ENCODE assay signal across 15 cellular contexts in genomic region chr16:48971571-48972071, GRCh38.
DNase-seq lines count a peak whose midpoint lies in the region; ATAC-seq, FAIRE-seq and TF ChIP-seq lines count a peak whose summit lies in the region.
"Had no signal": no experiment of that assay in that cellular context is flagged by ENCODE, and none has a peak within 500 bp of the region (broad histone marks: within the 10 kb centered on the region; RNA-seq: fewer than 3 reads in every experiment).

No MANE protein-coding gene starts in this region.

- DNase-seq in ELR (ENCODE audit: low read depth) (peak; percentile 22), NCI-H1105 treated with DMSO at 0.1 percent for 48 hours (lab: John Stamatoyannopoulos, UW) (peak; percentile 85), bronchial epithelial cell (ENCODE audit: low read depth) (peak; percentile 89), putamen (ENCODE audit: low spot score) (peak; percentile 66), SJCRH30 (no peak)
- no peak for DNase-seq in activated T-helper 2 cell treated with anti-CD3 and anti-CD28 coated beads, Interferon-gamma antibody, Interleukin-2, Interleukin-4, amounts not matched to agents 10 μg/mL and 5 μg/mL and 100 μg/mL, durations not matched to agents 14 hours and 24 hours and 36 hours (ENCODE audit: low spot score)
- DNase-seq: cerebellar nuclear complex; DND-41; left ventricle myocardium inferior; naive thymus-derived CD4-positive, alpha-beta T cell; NCI-H2029; stimulated activated CD4-positive, alpha-beta T cell treated with anti-CD3 and anti-CD28 coated beads, Interleukin-2, amount 100 ng/mL, for 48 hours; trophoblast cell had no signal

- FAIRE-seq in bronchial epithelial cell (lab: Jason Lieb, UNC) = no peak

- H3K36me3 Mint-ChIP-seq in activated T-helper 2 cell treated with anti-CD3 and anti-CD28 coated beads, Interferon-gamma antibody, Interleukin-2, Interleukin-4, amounts not matched to agents 10 μg/mL and 5 μg/mL and 100 μg/mL, durations not matched to agents 14 hours and 24 hours and 36 hours (ENCODE audit: low read depth) = no peaks in the 10 kb centered on the region
- H3K36me3 Mint-ChIP-seq: CD14-positive monocyte had no signal

- H3K27ac ChIP-seq in SJCRH30 = no peak overlapping the region
- H3K27ac ChIP-seq: left ventricle myocardium inferior had no signal

- no peak overlapping the region for H3K4me3 Mint-ChIP-seq in activated T-helper 2 cell treated with anti-CD3 and anti-CD28 coated beads, Interferon-gamma antibody, Interleukin-2, Interleukin-4, amounts not matched to agents 10 μg/mL and 5 μg/mL and 100 μg/mL, durations not matched to agents 14 hours and 24 hours and 36 hours (ENCODE audit: low read depth)
- H3K4me3 Mint-ChIP-seq: CD14-positive monocyte; naive thymus-derived CD4-positive, alpha-beta T cell had no signal

- H3K9me3 Mint-ChIP-seq in activated T-helper 2 cell treated with anti-CD3 and anti-CD28 coated beads, Interferon-gamma antibody, Interleukin-2, Interleukin-4, amounts not matched to agents 10 μg/mL and 5 μg/mL and 100 μg/mL, durations not matched to agents 14 hours and 24 hours and 36 hours = peaks cover 7% of the 10 kb centered on the region

- H3K9me3 ChIP-seq in SJCRH30 (replicated peaks) = no peaks in the 10 kb centered on the region
- H3K9me3 ChIP-seq: left ventricle myocardium inferior had no signal

- H3K27ac Mint-ChIP-seq in activated T-helper 2 cell treated with anti-CD3 and anti-CD28 coated beads, Interferon-gamma antibody, Interleukin-2, Interleukin-4, amounts not matched to agents 10 μg/mL and 5 μg/mL and 100 μg/mL, durations not matched to agents 14 hours and 24 hours and 36 hours = no peak overlapping the region
- H3K27ac Mint-ChIP-seq: CD14-positive monocyte; naive thymus-derived CD4-positive, alpha-beta T cell had no signal

- H3K36me3 ChIP-seq in bronchial epithelial cell (ENCODE audit: control insufficient read depth, insufficient read depth, low read length) (no peaks in the 10 kb centered on the region), SJCRH30 (no peaks in the 10 kb centered on the region)
- H3K36me3 ChIP-seq: left ventricle myocardium inferior had no signal

- intact Hi-C loops in activated T-helper 2 cell treated with anti-CD3 and anti-CD28 coated beads, Interferon-gamma antibody, Interleukin-2, Interleukin-4, amounts not matched to agents 10 μg/mL and 5 μg/mL and 100 μg/mL, durations not matched to agents 14 hours and 24 hours and 36 hours (cut with micrococcal nuclease) = no loop called here

- TF ChIP-seq CTCF in bronchial epithelial cell (IDR thresholded peaks at IDR 0.05; ENCODE audit: insufficient read depth, low read length, severe bottlenecking) = no peak

- H3K27me3 ChIP-seq in bronchial epithelial cell (ENCODE audit: control insufficient read depth, insufficient read depth, low read length) (no peaks in the 10 kb centered on the region), SJCRH30 (no peaks in the 10 kb centered on the region)

- H3K4me1 ChIP-seq in SJCRH30 = no peaks in the 10 kb centered on the region
- H3K4me1 ChIP-seq: left ventricle myocardium inferior had no signal

- H3K4me1 Mint-ChIP-seq in activated T-helper 2 cell treated with anti-CD3 and anti-CD28 coated beads, Interferon-gamma antibody, Interleukin-2, Interleukin-4, amounts not matched to agents 10 μg/mL and 5 μg/mL and 100 μg/mL, durations not matched to agents 14 hours and 24 hours and 36 hours (ENCODE audit: low read depth) = no peaks in the 10 kb centered on the region
- H3K4me1 Mint-ChIP-seq: CD14-positive monocyte; naive thymus-derived CD4-positive, alpha-beta T cell had no signal

- no peaks in the 10 kb centered on the region for H3K27me3 Mint-ChIP-seq in activated T-helper 2 cell treated with anti-CD3 and anti-CD28 coated beads, Interferon-gamma antibody, Interleukin-2, Interleukin-4, amounts not matched to agents 10 μg/mL and 5 μg/mL and 100 μg/mL, durations not matched to agents 14 hours and 24 hours and 36 hours (ENCODE audit: low read depth)
- H3K27me3 Mint-ChIP-seq: naive thymus-derived CD4-positive, alpha-beta T cell had no signal

- ATAC-seq in GM21737 (IDR thresholded peaks at IDR 0.05; ENCODE audit: unreplicated experiment) = no peak
- ATAC-seq: naive thymus-derived CD4-positive, alpha-beta T cell had no signal

- no peak overlapping the region for H3K4me3 ChIP-seq in bronchial epithelial cell (ENCODE audit: low read depth, low read length)
- no peak overlapping the region for H3K4me3 ChIP-seq in SJCRH30
- H3K4me3 ChIP-seq: left ventricle myocardium inferior had no signal

Comparison
In these comparisons a context has a peak if more than half of its experiments do, and no peak if none do; other contexts are left out.
1. DNase-seq: peak in ELR (single experiment), NCI-H1105 treated with DMSO at 0.1 percent for 48 hours (single experiment), bronchial epithelial cell (single experiment) and putamen (single experiment); none in SJCRH30 (0 of 2) and activated T-helper 2 cell treated with anti-CD3 and anti-CD28 coated beads, Interferon-gamma antibody, Interleukin-2, Interleukin-4, amounts not matched to agents 10 μg/mL and 5 μg/mL and 100 μg/mL, durations not matched to agents 14 hours and 24 hours and 36 hours (single experiment).